1 cellular context compared by ENCODE assay signal in the genomic region with DNA sequence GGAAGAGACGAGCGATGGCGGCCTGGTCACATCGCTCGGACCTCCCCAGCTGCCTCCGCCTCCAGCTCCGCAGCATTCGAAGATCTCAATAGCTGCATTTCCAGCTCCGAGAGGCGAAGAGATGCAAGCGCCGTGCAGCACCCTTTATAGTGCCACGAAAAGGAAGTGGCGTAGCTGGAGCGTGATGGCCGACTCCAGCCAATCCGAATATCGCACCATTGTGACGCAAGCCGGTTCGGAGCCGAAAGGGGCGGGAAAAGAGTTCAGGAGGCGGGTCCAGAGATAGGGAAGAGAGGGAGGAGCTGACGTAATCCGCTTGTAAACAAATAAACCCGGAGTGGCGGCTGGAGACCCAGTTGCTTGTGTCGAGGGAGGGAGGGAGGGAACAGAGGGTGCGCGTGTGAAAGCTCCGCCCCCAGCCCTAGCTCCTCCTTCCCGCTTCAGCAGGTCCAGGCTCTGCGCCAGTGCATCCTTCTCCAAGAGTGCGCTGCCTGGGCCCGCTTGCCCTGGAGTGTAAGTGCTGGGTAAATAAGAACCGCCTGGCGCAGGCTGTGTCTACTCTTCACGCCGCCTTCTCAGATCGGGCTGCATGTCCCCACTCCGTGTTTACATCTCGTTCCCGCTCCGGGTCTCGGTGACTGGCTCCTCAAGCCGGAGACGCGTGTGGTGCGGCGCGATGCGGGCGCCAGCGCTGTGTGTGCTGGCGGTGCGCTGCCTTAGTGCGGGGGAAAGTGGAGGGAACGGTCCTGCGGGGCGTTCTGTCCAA.
TF ChIP-seq lines count a peak whose summit lies in the region.

A gene with protein sequence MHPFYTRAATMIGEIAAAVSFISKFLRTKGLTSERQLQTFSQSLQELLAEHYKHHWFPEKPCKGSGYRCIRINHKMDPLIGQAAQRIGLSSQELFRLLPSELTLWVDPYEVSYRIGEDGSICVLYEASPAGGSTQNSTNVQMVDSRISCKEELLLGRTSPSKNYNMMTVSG (minus strand): TSS at position 116 of the 766 bp plus-strand sequence. CDS start 311 bp downstream, outside the sequence.

TF ChIP-seq in GM12878, 131 proteins besides CTCF, POLR2A, EP300 and RAD21 (continued from another document and continues in another):
- TF ChIP-seq, protein P1, sequence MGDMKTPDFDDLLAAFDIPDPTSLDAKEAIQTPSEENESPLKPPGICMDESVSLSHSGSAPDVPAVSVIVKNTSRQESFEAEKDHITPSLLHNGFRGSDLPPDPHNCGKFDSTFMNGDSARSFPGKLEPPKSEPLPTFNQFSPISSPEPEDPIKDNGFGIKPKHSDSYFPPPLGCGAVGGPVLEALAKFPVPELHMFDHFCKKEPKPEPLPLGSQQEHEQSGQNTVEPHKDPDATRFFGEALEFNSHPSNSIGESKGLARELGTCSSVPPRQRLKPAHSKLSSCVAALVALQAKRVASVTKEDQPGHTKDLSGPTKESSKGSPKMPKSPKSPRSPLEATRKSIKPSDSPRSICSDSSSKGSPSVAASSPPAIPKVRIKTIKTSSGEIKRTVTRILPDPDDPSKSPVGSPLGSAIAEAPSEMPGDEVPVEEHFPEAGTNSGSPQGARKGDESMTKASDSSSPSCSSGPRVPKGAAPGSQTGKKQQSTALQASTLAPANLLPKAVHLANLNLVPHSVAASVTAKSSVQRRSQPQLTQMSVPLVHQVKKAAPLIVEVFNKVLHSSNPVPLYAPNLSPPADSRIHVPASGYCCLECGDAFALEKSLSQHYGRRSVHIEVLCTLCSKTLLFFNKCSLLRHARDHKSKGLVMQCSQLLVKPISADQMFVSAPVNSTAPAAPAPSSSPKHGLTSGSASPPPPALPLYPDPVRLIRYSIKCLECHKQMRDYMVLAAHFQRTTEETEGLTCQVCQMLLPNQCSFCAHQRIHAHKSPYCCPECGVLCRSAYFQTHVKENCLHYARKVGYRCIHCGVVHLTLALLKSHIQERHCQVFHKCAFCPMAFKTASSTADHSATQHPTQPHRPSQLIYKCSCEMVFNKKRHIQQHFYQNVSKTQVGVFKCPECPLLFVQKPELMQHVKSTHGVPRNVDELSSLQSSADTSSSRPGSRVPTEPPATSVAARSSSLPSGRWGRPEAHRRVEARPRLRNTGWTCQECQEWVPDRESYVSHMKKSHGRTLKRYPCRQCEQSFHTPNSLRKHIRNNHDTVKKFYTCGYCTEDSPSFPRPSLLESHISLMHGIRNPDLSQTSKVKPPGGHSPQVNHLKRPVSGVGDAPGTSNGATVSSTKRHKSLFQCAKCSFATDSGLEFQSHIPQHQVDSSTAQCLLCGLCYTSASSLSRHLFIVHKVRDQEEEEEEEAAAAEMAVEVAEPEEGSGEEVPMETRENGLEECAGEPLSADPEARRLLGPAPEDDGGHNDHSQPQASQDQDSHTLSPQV (IDR thresholded peaks at IDR 0.05) = no peak; the same call in 1 of the 2 replicates
- peak; percentile 86 for TF ChIP-seq MXI1 (IDR thresholded peaks at IDR 0.05; ENCODE audit: low read depth, low read length)
- TF ChIP-seq SIN3A (IDR thresholded peaks at IDR 0.05; ENCODE audit: low read depth, low read length) = peak; percentile 55
- TF ChIP-seq BMI1 (IDR thresholded peaks at IDR 0.05; ENCODE audit: borderline replicate concordance) = no peak
- TF ChIP-seq NFXL1 (IDR thresholded peaks at IDR 0.05; ENCODE audit: borderline replicate concordance) = no peak
- 0 out of 4 replicates have a peak, but pooled peaks of 1 of the 2 experiments have one; percentile 39 for TF ChIP-seq SRF (IDR thresholded peaks at IDR 0.05; ENCODE audit: low read depth in 2 of 2, low read length in 2 of 2)
- no peak for TF ChIP-seq ZNF384 (IDR thresholded peaks at IDR 0.05; ENCODE audit: borderline replicate concordance, low read depth, low read length)
- peak; percentile 55 to 65 for TF ChIP-seq BHLHE40 (IDR thresholded peaks at IDR 0.05; ENCODE audit: borderline replicate concordance in 1 of 2, low read depth in 2 of 2, low read length in 1 of 2)
- no peak for TF ChIP-seq YBX1 (IDR thresholded peaks at IDR 0.05)
- no peak; the same call in 1 of the 2 replicates for TF ChIP-seq BRCA1 (IDR thresholded peaks at IDR 0.05; ENCODE audit: low read depth, low read length)
- TF ChIP-seq IRF4 (IDR thresholded peaks at IDR 0.05; ENCODE audit: low read depth, low read length) = no peak
- peak; percentile 60; the same call in 1 of the 2 replicates for TF ChIP-seq JUND (IDR thresholded peaks at IDR 0.05; ENCODE audit: low read depth, low read length)
- TF ChIP-seq TCF3 (IDR thresholded peaks at IDR 0.05; ENCODE audit: borderline replicate concordance, insufficient read depth, low read depth, low read length) = peak; percentile 94
- TF ChIP-seq, protein P2, sequence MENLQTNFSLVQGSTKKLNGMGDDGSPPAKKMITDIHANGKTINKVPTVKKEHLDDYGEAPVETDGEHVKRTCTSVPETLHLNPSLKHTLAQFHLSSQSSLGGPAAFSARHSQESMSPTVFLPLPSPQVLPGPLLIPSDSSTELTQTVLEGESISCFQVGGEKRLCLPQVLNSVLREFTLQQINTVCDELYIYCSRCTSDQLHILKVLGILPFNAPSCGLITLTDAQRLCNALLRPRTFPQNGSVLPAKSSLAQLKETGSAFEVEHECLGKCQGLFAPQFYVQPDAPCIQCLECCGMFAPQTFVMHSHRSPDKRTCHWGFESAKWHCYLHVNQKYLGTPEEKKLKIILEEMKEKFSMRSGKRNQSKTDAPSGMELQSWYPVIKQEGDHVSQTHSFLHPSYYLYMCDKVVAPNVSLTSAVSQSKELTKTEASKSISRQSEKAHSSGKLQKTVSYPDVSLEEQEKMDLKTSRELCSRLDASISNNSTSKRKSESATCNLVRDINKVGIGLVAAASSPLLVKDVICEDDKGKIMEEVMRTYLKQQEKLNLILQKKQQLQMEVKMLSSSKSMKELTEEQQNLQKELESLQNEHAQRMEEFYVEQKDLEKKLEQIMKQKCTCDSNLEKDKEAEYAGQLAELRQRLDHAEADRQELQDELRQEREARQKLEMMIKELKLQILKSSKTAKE (IDR thresholded peaks at IDR 0.05; ENCODE audit: low read depth, poor library complexity, severe bottlenecking) = peak; percentile 51
- 0 out of 2 replicates have a peak, but pooled peaks have one; percentile 22 for TF ChIP-seq NRF1 (conservative IDR thresholded peaks at IDR 0.05; ENCODE audit: low read depth, low read length)
- TF ChIP-seq, protein P3, sequence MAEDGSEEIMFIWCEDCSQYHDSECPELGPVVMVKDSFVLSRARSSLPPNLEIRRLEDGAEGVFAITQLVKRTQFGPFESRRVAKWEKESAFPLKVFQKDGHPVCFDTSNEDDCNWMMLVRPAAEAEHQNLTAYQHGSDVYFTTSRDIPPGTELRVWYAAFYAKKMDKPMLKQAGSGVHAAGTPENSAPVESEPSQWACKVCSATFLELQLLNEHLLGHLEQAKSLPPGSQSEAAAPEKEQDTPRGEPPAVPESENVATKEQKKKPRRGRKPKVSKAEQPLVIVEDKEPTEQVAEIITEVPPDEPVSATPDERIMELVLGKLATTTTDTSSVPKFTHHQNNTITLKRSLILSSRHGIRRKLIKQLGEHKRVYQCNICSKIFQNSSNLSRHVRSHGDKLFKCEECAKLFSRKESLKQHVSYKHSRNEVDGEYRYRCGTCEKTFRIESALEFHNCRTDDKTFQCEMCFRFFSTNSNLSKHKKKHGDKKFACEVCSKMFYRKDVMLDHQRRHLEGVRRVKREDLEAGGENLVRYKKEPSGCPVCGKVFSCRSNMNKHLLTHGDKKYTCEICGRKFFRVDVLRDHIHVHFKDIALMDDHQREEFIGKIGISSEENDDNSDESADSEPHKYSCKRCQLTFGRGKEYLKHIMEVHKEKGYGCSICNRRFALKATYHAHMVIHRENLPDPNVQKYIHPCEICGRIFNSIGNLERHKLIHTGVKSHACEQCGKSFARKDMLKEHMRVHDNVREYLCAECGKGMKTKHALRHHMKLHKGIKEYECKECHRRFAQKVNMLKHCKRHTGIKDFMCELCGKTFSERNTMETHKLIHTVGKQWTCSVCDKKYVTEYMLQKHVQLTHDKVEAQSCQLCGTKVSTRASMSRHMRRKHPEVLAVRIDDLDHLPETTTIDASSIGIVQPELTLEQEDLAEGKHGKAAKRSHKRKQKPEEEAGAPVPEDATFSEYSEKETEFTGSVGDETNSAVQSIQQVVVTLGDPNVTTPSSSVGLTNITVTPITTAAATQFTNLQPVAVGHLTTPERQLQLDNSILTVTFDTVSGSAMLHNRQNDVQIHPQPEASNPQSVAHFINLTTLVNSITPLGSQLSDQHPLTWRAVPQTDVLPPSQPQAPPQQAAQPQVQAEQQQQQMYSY (CRISPR knock-in tag; IDR thresholded peaks at IDR 0.05) = no peak
- 0 out of 2 replicates have a peak, but pooled peaks have one; percentile 19 for TF ChIP-seq ESRRA (IDR thresholded peaks at IDR 0.05; ENCODE audit: low read length)
- TF ChIP-seq RBBP5 (conservative IDR thresholded peaks at IDR 0.05) = no peak
- TF ChIP-seq, protein P4, sequence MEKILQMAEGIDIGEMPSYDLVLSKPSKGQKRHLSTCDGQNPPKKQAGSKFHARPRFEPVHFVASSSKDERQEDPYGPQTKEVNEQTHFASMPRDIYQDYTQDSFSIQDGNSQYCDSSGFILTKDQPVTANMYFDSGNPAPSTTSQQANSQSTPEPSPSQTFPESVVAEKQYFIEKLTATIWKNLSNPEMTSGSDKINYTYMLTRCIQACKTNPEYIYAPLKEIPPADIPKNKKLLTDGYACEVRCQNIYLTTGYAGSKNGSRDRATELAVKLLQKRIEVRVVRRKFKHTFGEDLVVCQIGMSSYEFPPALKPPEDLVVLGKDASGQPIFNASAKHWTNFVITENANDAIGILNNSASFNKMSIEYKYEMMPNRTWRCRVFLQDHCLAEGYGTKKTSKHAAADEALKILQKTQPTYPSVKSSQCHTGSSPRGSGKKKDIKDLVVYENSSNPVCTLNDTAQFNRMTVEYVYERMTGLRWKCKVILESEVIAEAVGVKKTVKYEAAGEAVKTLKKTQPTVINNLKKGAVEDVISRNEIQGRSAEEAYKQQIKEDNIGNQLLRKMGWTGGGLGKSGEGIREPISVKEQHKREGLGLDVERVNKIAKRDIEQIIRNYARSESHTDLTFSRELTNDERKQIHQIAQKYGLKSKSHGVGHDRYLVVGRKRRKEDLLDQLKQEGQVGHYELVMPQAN (conservative IDR thresholded peaks at IDR 0.05) = peak; percentile 71
- no peak for TF ChIP-seq SREBF1 (IDR thresholded peaks at IDR 0.05; ENCODE audit: low read length)
- TF ChIP-seq GATAD2B (conservative IDR thresholded peaks at IDR 0.05; ENCODE audit: low read depth) = peak; percentile 55
- peak; percentile 100 for TF ChIP-seq POU2F2 (IDR thresholded peaks at IDR 0.05; ENCODE audit: borderline replicate concordance, low read depth, low read length)
- peak; percentile 97 for TF ChIP-seq NBN (IDR thresholded peaks at IDR 0.05)
- TF ChIP-seq, protein P5, sequence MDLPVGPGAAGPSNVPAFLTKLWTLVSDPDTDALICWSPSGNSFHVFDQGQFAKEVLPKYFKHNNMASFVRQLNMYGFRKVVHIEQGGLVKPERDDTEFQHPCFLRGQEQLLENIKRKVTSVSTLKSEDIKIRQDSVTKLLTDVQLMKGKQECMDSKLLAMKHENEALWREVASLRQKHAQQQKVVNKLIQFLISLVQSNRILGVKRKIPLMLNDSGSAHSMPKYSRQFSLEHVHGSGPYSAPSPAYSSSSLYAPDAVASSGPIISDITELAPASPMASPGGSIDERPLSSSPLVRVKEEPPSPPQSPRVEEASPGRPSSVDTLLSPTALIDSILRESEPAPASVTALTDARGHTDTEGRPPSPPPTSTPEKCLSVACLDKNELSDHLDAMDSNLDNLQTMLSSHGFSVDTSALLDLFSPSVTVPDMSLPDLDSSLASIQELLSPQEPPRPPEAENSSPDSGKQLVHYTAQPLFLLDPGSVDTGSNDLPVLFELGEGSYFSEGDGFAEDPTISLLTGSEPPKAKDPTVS (IDR thresholded peaks at IDR 0.05; ENCODE audit: low read depth, low read length) = no peak
- TF ChIP-seq, protein P6, sequence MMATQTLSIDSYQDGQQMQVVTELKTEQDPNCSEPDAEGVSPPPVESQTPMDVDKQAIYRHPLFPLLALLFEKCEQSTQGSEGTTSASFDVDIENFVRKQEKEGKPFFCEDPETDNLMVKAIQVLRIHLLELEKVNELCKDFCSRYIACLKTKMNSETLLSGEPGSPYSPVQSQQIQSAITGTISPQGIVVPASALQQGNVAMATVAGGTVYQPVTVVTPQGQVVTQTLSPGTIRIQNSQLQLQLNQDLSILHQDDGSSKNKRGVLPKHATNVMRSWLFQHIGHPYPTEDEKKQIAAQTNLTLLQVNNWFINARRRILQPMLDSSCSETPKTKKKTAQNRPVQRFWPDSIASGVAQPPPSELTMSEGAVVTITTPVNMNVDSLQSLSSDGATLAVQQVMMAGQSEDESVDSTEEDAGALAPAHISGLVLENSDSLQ (IDR thresholded peaks at IDR 0.05) = peak; percentile 95
- TF ChIP-seq, protein P7, sequence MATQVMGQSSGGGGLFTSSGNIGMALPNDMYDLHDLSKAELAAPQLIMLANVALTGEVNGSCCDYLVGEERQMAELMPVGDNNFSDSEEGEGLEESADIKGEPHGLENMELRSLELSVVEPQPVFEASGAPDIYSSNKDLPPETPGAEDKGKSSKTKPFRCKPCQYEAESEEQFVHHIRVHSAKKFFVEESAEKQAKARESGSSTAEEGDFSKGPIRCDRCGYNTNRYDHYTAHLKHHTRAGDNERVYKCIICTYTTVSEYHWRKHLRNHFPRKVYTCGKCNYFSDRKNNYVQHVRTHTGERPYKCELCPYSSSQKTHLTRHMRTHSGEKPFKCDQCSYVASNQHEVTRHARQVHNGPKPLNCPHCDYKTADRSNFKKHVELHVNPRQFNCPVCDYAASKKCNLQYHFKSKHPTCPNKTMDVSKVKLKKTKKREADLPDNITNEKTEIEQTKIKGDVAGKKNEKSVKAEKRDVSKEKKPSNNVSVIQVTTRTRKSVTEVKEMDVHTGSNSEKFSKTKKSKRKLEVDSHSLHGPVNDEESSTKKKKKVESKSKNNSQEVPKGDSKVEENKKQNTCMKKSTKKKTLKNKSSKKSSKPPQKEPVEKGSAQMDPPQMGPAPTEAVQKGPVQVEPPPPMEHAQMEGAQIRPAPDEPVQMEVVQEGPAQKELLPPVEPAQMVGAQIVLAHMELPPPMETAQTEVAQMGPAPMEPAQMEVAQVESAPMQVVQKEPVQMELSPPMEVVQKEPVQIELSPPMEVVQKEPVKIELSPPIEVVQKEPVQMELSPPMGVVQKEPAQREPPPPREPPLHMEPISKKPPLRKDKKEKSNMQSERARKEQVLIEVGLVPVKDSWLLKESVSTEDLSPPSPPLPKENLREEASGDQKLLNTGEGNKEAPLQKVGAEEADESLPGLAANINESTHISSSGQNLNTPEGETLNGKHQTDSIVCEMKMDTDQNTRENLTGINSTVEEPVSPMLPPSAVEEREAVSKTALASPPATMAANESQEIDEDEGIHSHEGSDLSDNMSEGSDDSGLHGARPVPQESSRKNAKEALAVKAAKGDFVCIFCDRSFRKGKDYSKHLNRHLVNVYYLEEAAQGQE (IDR thresholded peaks at IDR 0.05; ENCODE audit: low read depth, low read length) = peak; percentile 67
- TF ChIP-seq, protein P8, sequence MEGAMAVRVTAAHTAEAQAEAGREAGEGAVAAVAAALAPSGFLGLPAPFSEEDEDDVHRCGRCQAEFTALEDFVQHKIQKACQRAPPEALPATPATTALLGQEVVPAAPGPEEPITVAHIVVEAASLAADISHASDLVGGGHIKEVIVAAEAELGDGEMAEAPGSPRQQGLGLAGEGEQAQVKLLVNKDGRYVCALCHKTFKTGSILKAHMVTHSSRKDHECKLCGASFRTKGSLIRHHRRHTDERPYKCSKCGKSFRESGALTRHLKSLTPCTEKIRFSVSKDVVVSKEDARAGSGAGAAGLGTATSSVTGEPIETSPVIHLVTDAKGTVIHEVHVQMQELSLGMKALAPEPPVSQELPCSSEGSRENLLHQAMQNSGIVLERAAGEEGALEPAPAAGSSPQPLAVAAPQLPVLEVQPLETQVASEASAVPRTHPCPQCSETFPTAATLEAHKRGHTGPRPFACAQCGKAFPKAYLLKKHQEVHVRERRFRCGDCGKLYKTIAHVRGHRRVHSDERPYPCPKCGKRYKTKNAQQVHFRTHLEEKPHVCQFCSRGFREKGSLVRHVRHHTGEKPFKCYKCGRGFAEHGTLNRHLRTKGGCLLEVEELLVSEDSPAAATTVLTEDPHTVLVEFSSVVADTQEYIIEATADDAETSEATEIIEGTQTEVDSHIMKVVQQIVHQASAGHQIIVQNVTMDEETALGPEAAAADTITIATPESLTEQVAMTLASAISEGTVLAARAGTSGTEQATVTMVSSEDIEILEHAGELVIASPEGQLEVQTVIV (IDR thresholded peaks at IDR 0.05; ENCODE audit: borderline replicate concordance, partially characterized antibody) = no peak
- TF ChIP-seq MYB (IDR thresholded peaks at IDR 0.05; ENCODE audit: borderline replicate concordance, low read depth, low read length) = no peak
